22 cellular contexts compared by ENCODE assay signal in the genomic region with DNA sequence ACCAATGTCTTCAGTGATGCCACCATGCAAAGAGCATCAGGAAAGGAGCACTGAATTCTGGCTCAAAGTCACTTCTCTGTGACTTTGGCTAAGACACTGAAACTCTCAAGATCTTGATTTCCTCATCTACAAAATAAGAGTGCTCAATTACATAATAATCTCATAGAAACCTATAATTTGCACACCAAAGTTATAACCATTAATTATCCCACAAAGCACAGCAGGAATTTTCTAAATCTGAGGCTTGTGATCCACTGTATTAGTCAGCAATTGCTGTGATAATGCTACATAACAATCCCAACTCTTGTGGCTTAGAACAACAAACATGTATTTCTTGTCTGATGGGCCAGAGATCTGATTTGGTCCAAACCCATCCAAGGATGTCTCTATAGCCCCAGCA.
DNase-seq lines count a peak whose midpoint lies in the region; ATAC-seq, FAIRE-seq and TF ChIP-seq lines count a peak whose summit lies in the region.
"Had no signal": no experiment of that assay in that cellular context is flagged by ENCODE, and none has a peak within 500 bp of the region (broad histone marks: within the 10 kb centered on the region; RNA-seq: fewer than 3 reads in every experiment).

No MANE protein-coding gene starts in this region.

- H4K20me1 ChIP-seq in HepG2 (ENCODE audit: insufficient read depth, low read length): no peaks in the 10 kb centered on the region
- H4K20me1 ChIP-seq in hepatocyte (ENCODE audit: insufficient read depth, poor library complexity, severe bottlenecking): no peaks in the 10 kb centered on the region
- H4K20me1 ChIP-seq: BLaER1 treated with 17β-estradiol and CSF1 and Interleukin-3, amounts not matched to agents 10 nM and 100 nM had no signal

- TF ChIP-seq POLR2A in HepG2 (IDR thresholded peaks at IDR 0.05; ENCODE audit: insufficient read depth in 1 of 2, low read depth in 2 of 2, low read length in 2 of 2) (no peak), right lobe of liver (IDR thresholded peaks at IDR 0.05) (no peak), vagina (IDR thresholded peaks at IDR 0.05) (no peak)

- no peaks in the 10 kb centered on the region for H3K79me2 ChIP-seq in HepG2 (ENCODE audit: insufficient read depth, low read length)
- H3K79me2 ChIP-seq in hepatocyte: no peaks in the 10 kb centered on the region

- no peak overlapping the region for H2AFZ ChIP-seq in HepG2 (ENCODE audit: low read length)
- no peak overlapping the region for H2AFZ ChIP-seq in hepatocyte

- peaks cover 49% of the 10 kb centered on the region for H3K4me1 ChIP-seq in HepG2 (ENCODE audit: insufficient read depth, low read length)
- H3K4me1 ChIP-seq in right lobe of liver: peaks cover 0 to 14% (median 3%) of the 10 kb centered on the region in 4 donors
- H3K4me1 ChIP-seq in ascending aorta: peaks cover 0 to 20% of the 10 kb centered on the region in 2 donors
- peaks cover 19% of the 10 kb centered on the region for H3K4me1 ChIP-seq in hepatocyte (ENCODE audit: insufficient read depth)
- peaks cover 38% of the 10 kb centered on the region for H3K4me1 ChIP-seq in vagina
- H3K4me1 ChIP-seq: A549 had no signal

- no peak for FAIRE-seq in HepG2 (lab: Jason Lieb, UNC)
- FAIRE-seq: A549, D721Med, G401.6, GM12891, GM19239 had no signal

- in situ Hi-C loops in HepG2 (cut with HindIII; ENCODE audit: extremely low pct_ligation_motif_present, low pct_unique_long_range_greater_than_20kb): no loop called here

- H3K4me2 ChIP-seq in HepG2 (ENCODE audit: low read depth, low read length): no peak overlapping the region
- H3K4me2 ChIP-seq in hepatocyte: no peak overlapping the region
- H3K4me2 ChIP-seq: A549; BLaER1 treated with 17β-estradiol and CSF1 and Interleukin-3, amounts not matched to agents 10 nM and 100 nM had no signal

- no peak overlapping the region for H3K27ac ChIP-seq in HepG2 (ENCODE audit: extremely low read length, insufficient read depth, low read length)
- no peak overlapping the region for H3K27ac ChIP-seq in right lobe of liver
- H3K27ac ChIP-seq in ascending aorta: peak overlapping the region; percentile 47 to 63
- H3K27ac ChIP-seq in hepatocyte: peak overlapping the region; percentile 7
- no peak overlapping the region for H3K27ac ChIP-seq in vagina
- H3K27ac ChIP-seq: 22Rv1; A549; BLaER1 treated with 17β-estradiol and CSF1 and Interleukin-3, amounts not matched to agents 10 nM and 100 nM; C4-2B had no signal

- no peaks in the 10 kb centered on the region for H3K9me2 ChIP-seq in hepatocyte (replicated peaks; ENCODE audit: insufficient read depth)

- H3K9me3 ChIP-seq in HepG2 (ENCODE audit: low read length) (no peaks in the 10 kb centered on the region), right lobe of liver (no peaks in the 10 kb centered on the region), ascending aorta (no peaks in the 10 kb centered on the region), hepatocyte (ENCODE audit: low read depth) (no peaks in the 10 kb centered on the region), vagina (no peaks in the 10 kb centered on the region)
- H3K9me3 ChIP-seq: A549 had no signal

- intact Hi-C loops in HepG2 (cut with micrococcal nuclease; ENCODE audit: unreplicated experiment) (no loop called here), right lobe of liver (cut with DNase I) (no loop called here), ascending aorta (cut with DNase I) (loop anchor here (5.0 kb wide), 1 partner anchor 82 kb away; no protein-coding TSS in a partner anchor), vagina (cut with DNase I) (no loop called here)

- POLR2A ChIA-PET in HepG2 (lab: Yijun Ruan, JAX): no interaction called here

- ATAC-seq in HepG2: no peak
- no peak for ATAC-seq in right lobe of liver
- ATAC-seq: A549; CD8-positive, alpha-beta T cell had no signal

- TF ChIP-seq RAD21 in HepG2 (CRISPR knock-in tag; IDR thresholded peaks at IDR 0.05): no peak

- CTCF ChIA-PET in HepG2 (lab: Yijun Ruan, JAX; ENCODE audit: low intra/inter-chr PET ratio, low total read pairs): no interaction called here

- no peak overlapping the region for H3K9ac ChIP-seq in HepG2 (ENCODE audit: insufficient read depth, low read depth, low read length)
- H3K9ac ChIP-seq: BLaER1 treated with 17β-estradiol and CSF1 and Interleukin-3, amounts not matched to agents 10 nM and 100 nM had no signal

- TF ChIP-seq CTCF in HepG2 (CRISPR knock-in tag; IDR thresholded peaks at IDR 0.05) (no peak), right lobe of liver (IDR thresholded peaks at IDR 0.05) (no peak), ascending aorta (IDR thresholded peaks at IDR 0.05) (no peak), hepatocyte (IDR thresholded peaks at IDR 0.05; ENCODE audit: poor library complexity) (no peak), vagina (IDR thresholded peaks at IDR 0.05) (no peak)

- H3K27me3 ChIP-seq in HepG2 (ENCODE audit: control insufficient read depth in 1 of 2, insufficient read depth in 2 of 2, low read length in 2 of 2): no peaks in the 10 kb centered on the region
- no peaks in the 10 kb centered on the region for H3K27me3 ChIP-seq in right lobe of liver
- no peaks in the 10 kb centered on the region for H3K27me3 ChIP-seq in ascending aorta
- no peaks in the 10 kb centered on the region for H3K27me3 ChIP-seq in hepatocyte
- no peaks in the 10 kb centered on the region for H3K27me3 ChIP-seq in vagina
- H3K27me3 ChIP-seq: BLaER1 treated with 17β-estradiol and CSF1 and Interleukin-3, amounts not matched to agents 10 nM and 100 nM had no signal

- TF ChIP-seq EP300 in HepG2 (IDR thresholded peaks at IDR 0.05; ENCODE audit: low read depth in 2 of 2, low read length in 2 of 2): no peak
- no peak for TF ChIP-seq EP300 in HepG2 (CRISPR knock-in tag; IDR thresholded peaks at IDR 0.05; ENCODE audit: borderline replicate concordance)

- H3K4me3 ChIP-seq in HepG2 (replicated peaks in 1 of 3; ENCODE audit: insufficient read depth in 1 of 3, low read depth in 2 of 3, low read length in 3 of 3): no peak overlapping the region
- H3K4me3 ChIP-seq in right lobe of liver: no peak overlapping the region
- no peak overlapping the region for H3K4me3 ChIP-seq in ascending aorta
- H3K4me3 ChIP-seq in hepatocyte: no peak overlapping the region
- no peak overlapping the region for H3K4me3 ChIP-seq in vagina
- H3K4me3 ChIP-seq: A549; BLaER1 treated with 17β-estradiol and CSF1 and Interleukin-3, amounts not matched to agents 10 nM and 100 nM had no signal

- DNase-seq in HepG2 (ENCODE audit: low spot score) (no peak), right lobe of liver (no peak), ascending aorta (ENCODE audit: low spot score in 2 of 2) (no peak), hepatocyte (ENCODE audit: low spot score) (no peak), vagina (ENCODE audit: extremely low spot score in 2 of 2) (no peak), inferior parietal cortex (ENCODE audit: extremely low spot score) (no peak), NCI-H2196 treated with DMSO at 0.1 percent for 48 hours (lab: John Stamatoyannopoulos, UW; ENCODE audit: unreplicated experiment) (no peak)
- DNase-seq: AML-193; Caco-2; Calu3; CD4-positive, alpha-beta T cell; CD8-positive, alpha-beta T cell; DMS79 treated with DMSO at 0.1 percent for 48 hours; GF-D8 had no signal

- H3K36me3 ChIP-seq in HepG2 (replicated peaks in 1 of 2; ENCODE audit: control insufficient read depth in 1 of 2, insufficient read depth in 2 of 2, low read length in 2 of 2): no peaks in the 10 kb centered on the region
- no peaks in the 10 kb centered on the region for H3K36me3 ChIP-seq in right lobe of liver
- H3K36me3 ChIP-seq in ascending aorta: no peaks in the 10 kb centered on the region
- H3K36me3 ChIP-seq in hepatocyte (replicated peaks; ENCODE audit: insufficient read depth, low read depth): no peaks in the 10 kb centered on the region
- no peaks in the 10 kb centered on the region for H3K36me3 ChIP-seq in vagina
- H3K36me3 ChIP-seq: BLaER1 treated with 17β-estradiol and CSF1 and Interleukin-3, amounts not matched to agents 10 nM and 100 nM had no signal

- BruUV-seq in HepG2 (replicated peaks; lab: Mats Ljungman, UMichigan): no TSS peak

TF ChIP-seq in HepG2, 621 proteins besides CTCF, POLR2A, EP300 and RAD21:
- no peak for TF ChIP-seq ZNF7 (CRISPR knock-in tag; IDR thresholded peaks at IDR 0.05)
- TF ChIP-seq ZNF282 (IDR thresholded peaks at IDR 0.05; ENCODE audit: partially characterized antibody): no peak
- TF ChIP-seq RBAK (CRISPR knock-in tag; IDR thresholded peaks at IDR 0.05): 0 out of 2 replicates have a peak, but pooled peaks have one; percentile 18
- TF ChIP-seq ZNF547 (CRISPR knock-in tag; IDR thresholded peaks at IDR 0.05): no peak
- TF ChIP-seq ZC3H4 (CRISPR knock-in tag; IDR thresholded peaks at IDR 0.05; ENCODE audit: borderline replicate concordance): no peak
- TF ChIP-seq KAT2B (IDR thresholded peaks at IDR 0.05; ENCODE audit: borderline replicate concordance, low read depth, low read length): no peak

Comparison
In these comparisons a context has a peak if more than half of its experiments do, and no peak if none do; other contexts are left out.
1. H3K27ac ChIP-seq: peak in ascending aorta (2 of 2) and hepatocyte (single experiment); none in HepG2 (single experiment), right lobe of liver (0 of 3) and vagina (single experiment).